In genomic region chr15:31522056-31522455, GRCh38 we compare ENCODE assay signal across 25 cellular contexts.
DNase-seq lines count a peak whose midpoint lies in the region; ATAC-seq and TF ChIP-seq lines count a peak whose summit lies in the region.
"Had no signal": no experiment of that assay in that cellular context is flagged by ENCODE, and none has a peak within 500 bp of the region (broad histone marks: within the 10 kb centered on the region; RNA-seq: fewer than 3 reads in every experiment).

No MANE protein-coding gene starts in this region.

- no peaks in the 10 kb centered on the region; the same call in 2 of the 3 replicates for H3K36me3 Mint-ChIP-seq in GM23338 (ENCODE audit: low read depth)
- H3K36me3 Mint-ChIP-seq in WTC11 = no peaks in the 10 kb centered on the region
- no peaks in the 10 kb centered on the region for H3K36me3 Mint-ChIP-seq in stimulated activated memory B cell treated with anti-CD40 and anti-IgM and Interleukin-4, amounts not matched to agents 10 μg/mL and 1 μg/mL and 100 μg/mL, for 72 hours
- H3K36me3 Mint-ChIP-seq: CD14-positive monocyte; CD4-positive, alpha-beta memory T cell; CD4-positive, CD25-positive, alpha-beta regulatory T cell; CD8-positive, alpha-beta memory T cell had no signal

- CTCF ChIA-PET in WTC11 (lab: Charles Lee) = interaction anchor here (1.2 to 1.5 kb wide), 3 partner anchors 23 to 456 kb away, joined by 3 to 4 read pairs (median 4); no protein-coding TSS in a partner anchor

- H4K20me1 ChIP-seq in GM23338 (replicated peaks; ENCODE audit: insufficient read depth) = no peaks in the 10 kb centered on the region
- H4K20me1 ChIP-seq: BLaER1 had no signal

- H3K9me3 ChIP-seq in HAP-1 = no peaks in the 10 kb centered on the region
- H3K9me3 ChIP-seq: BE2C, BLaER1 had no signal

- TF ChIP-seq CTCF in GM23338 (conservative IDR thresholded peaks at IDR 0.05; ENCODE audit: low read depth in 2 of 2) (no peak), WTC11 (IDR thresholded peaks at IDR 0.05) (no peak)

- H3K27me3 ChIP-seq in GM23338 (ENCODE audit: insufficient read depth) = no peaks in the 10 kb centered on the region
- no peaks in the 10 kb centered on the region for H3K27me3 ChIP-seq in HAP-1 (ENCODE audit: low read depth)
- H3K27me3 ChIP-seq: BE2C, BLaER1 had no signal

- in situ Hi-C loops in HAP-1 (cut with MboI; ENCODE audit: low sequenced_read_pairs) = loop anchor here (10.0 to 25.0 kb wide), 2 partner anchors 57 to 440 kb away; no protein-coding TSS in a partner anchor

- H3K4me1 Mint-ChIP-seq in GM23338 = peaks cover 10% of the 10 kb centered on the region; the same call in 2 of the 3 replicates
- peaks cover 12% of the 10 kb centered on the region for H3K4me1 Mint-ChIP-seq in WTC11
- H3K4me1 Mint-ChIP-seq in stimulated activated memory B cell treated with anti-CD40 and anti-IgM and Interleukin-4, amounts not matched to agents 10 μg/mL and 1 μg/mL and 100 μg/mL, for 72 hours = peaks cover 10% of the 10 kb centered on the region
- no peaks in the 10 kb centered on the region for H3K4me1 Mint-ChIP-seq in stimulated activated naive CD8-positive, alpha-beta T cell treated with anti-CD3 and anti-CD28 coated beads, Interleukin-15, amount 100 ng/mL, for 72 hours
- H3K4me1 Mint-ChIP-seq: CD14-positive monocyte; CD4-positive, alpha-beta memory T cell; CD4-positive, CD25-positive, alpha-beta regulatory T cell; CD8-positive, alpha-beta memory T cell had no signal

- no peaks in the 10 kb centered on the region; the same call in 1 of the 2 replicates for H3K9me2 ChIP-seq in GM23338 (ENCODE audit: insufficient read depth)

- peak overlapping the region; percentile 15; the same call in 1 of the 2 replicates for H2AFZ ChIP-seq in GM23338

- DNase-seq in GM23338 (ENCODE audit: low spot score) = no peak
- DNase-seq in HAP-1 (ENCODE audit: low spot score in 2 of 2) = peak; percentile 69 to 79
- DNase-seq in WTC11 (ENCODE audit: low spot score) = no peak
- DNase-seq in mucosa of gallbladder (ENCODE audit: low spot score) = peak; percentile 6
- DNase-seq in stimulated activated naive CD8-positive, alpha-beta T cell treated with anti-CD3 and anti-CD28 coated beads, Interleukin-15, amount 100 ng/mL, for 72 hours = no peak
- DNase-seq: 8988T; ACHN; BE2C; C1 segment of cervical spinal cord; CD4-positive, alpha-beta memory T cell; CD4-positive, CD25-positive, alpha-beta regulatory T cell; CD8-positive, alpha-beta memory T cell; COR-L47; DMS 273 treated with DMSO at 0.1 percent for 48 hours; DMS153; DMS53; DMS79; DND-41; EL; GDM1 had no signal

- H3K27ac Mint-ChIP-seq in GM23338 (no peak overlapping the region), WTC11 (no peak overlapping the region)
- no peak overlapping the region for H3K27ac Mint-ChIP-seq in stimulated activated memory B cell treated with anti-CD40 and anti-IgM and Interleukin-4, amounts not matched to agents 10 μg/mL and 1 μg/mL and 100 μg/mL, for 72 hours
- no peak overlapping the region for H3K27ac Mint-ChIP-seq in stimulated activated naive CD8-positive, alpha-beta T cell treated with anti-CD3 and anti-CD28 coated beads, Interleukin-15, amount 100 ng/mL, for 72 hours
- H3K27ac Mint-ChIP-seq: CD14-positive monocyte; CD8-positive, alpha-beta memory T cell had no signal

- H3K9me3 Mint-ChIP-seq in GM23338 (no peaks in the 10 kb centered on the region), WTC11 (no peaks in the 10 kb centered on the region)
- H3K9me3 Mint-ChIP-seq in stimulated activated memory B cell treated with anti-CD40 and anti-IgM and Interleukin-4, amounts not matched to agents 10 μg/mL and 1 μg/mL and 100 μg/mL, for 72 hours = no peaks in the 10 kb centered on the region
- H3K9me3 Mint-ChIP-seq in stimulated activated naive CD8-positive, alpha-beta T cell treated with anti-CD3 and anti-CD28 coated beads, Interleukin-15, amount 100 ng/mL, for 72 hours = no peaks in the 10 kb centered on the region
- H3K9me3 Mint-ChIP-seq: CD4-positive, alpha-beta memory T cell; CD8-positive, alpha-beta memory T cell had no signal

- H3K4me1 ChIP-seq in GM23338 (ENCODE audit: insufficient read depth) (peaks cover 8% of the 10 kb centered on the region; the same call in 1 of the 2 replicates), HAP-1 (peaks cover 12% of the 10 kb centered on the region)
- H3K4me1 ChIP-seq: BE2C had no signal

- POLR2A ChIA-PET in WTC11 (lab: Charles Lee) = no interaction called here

- H3K36me3 ChIP-seq in GM23338 (ENCODE audit: insufficient read depth) = no peaks in the 10 kb centered on the region
- H3K36me3 ChIP-seq in HAP-1 (replicated peaks) = no peaks in the 10 kb centered on the region
- H3K36me3 ChIP-seq: BE2C, BLaER1 had no signal

- ATAC-seq in GM23338 (no peak), WTC11 (peak; percentile 24; the same call in 1 of the 2 replicates), HG03025 (IDR thresholded peaks at IDR 0.05; ENCODE audit: low FRiP score, unreplicated experiment) (no peak)
- no peak for ATAC-seq in stimulated activated memory B cell treated with anti-CD40 and anti-IgM and Interleukin-4, amounts not matched to agents 10 μg/mL and 1 μg/mL and 100 μg/mL, for 72 hours
- ATAC-seq in stimulated activated naive CD8-positive, alpha-beta T cell treated with anti-CD3 and anti-CD28 coated beads, Interleukin-15, amount 100 ng/mL, for 72 hours = no peak
- ATAC-seq: GM12878 had no signal

- no peaks in the 10 kb centered on the region for H3K79me2 ChIP-seq in GM23338 (replicated peaks; ENCODE audit: insufficient read depth)

- H3K4me2 ChIP-seq in GM23338 = peak overlapping the region; percentile 52; the same call in 1 of the 2 replicates

- H3K27me3 Mint-ChIP-seq in GM23338 (ENCODE audit: insufficient read depth, low read depth, poor library complexity) (peaks cover 17% of the 10 kb centered on the region), WTC11 (ENCODE audit: low read depth) (no peaks in the 10 kb centered on the region)
- peaks cover 28% of the 10 kb centered on the region for H3K27me3 Mint-ChIP-seq in stimulated activated memory B cell treated with anti-CD40 and anti-IgM and Interleukin-4, amounts not matched to agents 10 μg/mL and 1 μg/mL and 100 μg/mL, for 72 hours
- H3K27me3 Mint-ChIP-seq in stimulated activated naive CD8-positive, alpha-beta T cell treated with anti-CD3 and anti-CD28 coated beads, Interleukin-15, amount 100 ng/mL, for 72 hours = peaks cover 27% of the 10 kb centered on the region

- no peak overlapping the region for H3K4me3 ChIP-seq in GM23338
- H3K4me3 ChIP-seq in HAP-1 = no peak overlapping the region
- H3K4me3 ChIP-seq: BLaER1, GM12878 had no signal

- no peaks in the 10 kb centered on the region for H3F3A ChIP-seq in GM23338 (replicated peaks; ENCODE audit: low read depth)

- H3K27ac ChIP-seq in GM23338 (ENCODE audit: low read depth) = no peak overlapping the region
- H3K27ac ChIP-seq: BLaER1 had no signal

- no peak overlapping the region for H3K4me3 Mint-ChIP-seq in GM23338
- H3K4me3 Mint-ChIP-seq in WTC11 = no peak overlapping the region
- no peak overlapping the region for H3K4me3 Mint-ChIP-seq in stimulated activated memory B cell treated with anti-CD40 and anti-IgM and Interleukin-4, amounts not matched to agents 10 μg/mL and 1 μg/mL and 100 μg/mL, for 72 hours
- no peak overlapping the region for H3K4me3 Mint-ChIP-seq in stimulated activated naive CD8-positive, alpha-beta T cell treated with anti-CD3 and anti-CD28 coated beads, Interleukin-15, amount 100 ng/mL, for 72 hours
- H3K4me3 Mint-ChIP-seq: CD14-positive monocyte; CD4-positive, alpha-beta memory T cell; CD4-positive, CD25-positive, alpha-beta regulatory T cell; CD8-positive, alpha-beta memory T cell had no signal

TF ChIP-seq in GM23338, 12 proteins besides CTCF, POLR2A, EP300 and RAD21 (continues in another document):
- TF ChIP-seq, protein P1, sequence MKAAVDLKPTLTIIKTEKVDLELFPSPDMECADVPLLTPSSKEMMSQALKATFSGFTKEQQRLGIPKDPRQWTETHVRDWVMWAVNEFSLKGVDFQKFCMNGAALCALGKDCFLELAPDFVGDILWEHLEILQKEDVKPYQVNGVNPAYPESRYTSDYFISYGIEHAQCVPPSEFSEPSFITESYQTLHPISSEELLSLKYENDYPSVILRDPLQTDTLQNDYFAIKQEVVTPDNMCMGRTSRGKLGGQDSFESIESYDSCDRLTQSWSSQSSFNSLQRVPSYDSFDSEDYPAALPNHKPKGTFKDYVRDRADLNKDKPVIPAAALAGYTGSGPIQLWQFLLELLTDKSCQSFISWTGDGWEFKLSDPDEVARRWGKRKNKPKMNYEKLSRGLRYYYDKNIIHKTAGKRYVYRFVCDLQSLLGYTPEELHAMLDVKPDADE (IDR thresholded peaks at IDR 0.05) = no peak

TF ChIP-seq in WTC11, 78 proteins besides CTCF, POLR2A, EP300 and RAD21 (continues in another document):
- TF ChIP-seq ATF6 (CRISPR knock-in tag; IDR thresholded peaks at IDR 0.05) (no peak), SP1 (CRISPR knock-in tag; conservative IDR thresholded peaks at IDR 0.05) (no peak), TEAD4 (CRISPR knock-in tag; IDR thresholded peaks at IDR 0.05) (no peak), ATF2 (CRISPR knock-in tag; IDR thresholded peaks at IDR 0.05; ENCODE audit: borderline replicate concordance, low read depth) (no peak)

Comparison
In these comparisons a context has a peak if more than half of its experiments do, and no peak if none do; other contexts are left out.
1. DNase-seq: peak in HAP-1 (2 of 2) and mucosa of gallbladder (single experiment); none in GM23338 (single experiment), WTC11 (single experiment) and stimulated activated naive CD8-positive, alpha-beta T cell treated with anti-CD3 and anti-CD28 coated beads, Interleukin-15, amount 100 ng/mL, for 72 hours (0 of 2).